ENCODE assay signal across 18 cellular contexts in the genomic region with DNA sequence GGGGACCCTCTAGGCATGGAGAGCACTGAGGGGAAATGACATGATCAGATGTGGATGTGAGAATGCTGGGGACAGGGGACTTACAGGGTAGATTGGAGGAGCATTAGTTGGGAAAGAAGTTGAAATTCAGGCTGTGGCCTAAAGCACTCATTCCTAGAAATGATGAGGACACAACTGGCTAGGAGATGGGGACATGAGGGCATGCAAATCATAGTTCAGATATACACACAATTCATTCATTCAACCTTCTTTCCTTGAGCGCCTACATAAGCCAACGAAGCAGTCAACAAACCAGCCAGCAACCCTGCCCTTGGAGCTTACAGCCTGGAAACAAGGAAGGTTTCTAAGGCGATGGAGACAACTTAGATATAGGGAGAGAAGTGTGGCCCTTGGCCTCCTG. TPM values are rescaled to one million over a fixed set of nuclear protein-coding genes. Genes with fewer than 3 reads are reported as not detected.
A peak's percentile ranks its signal among the peaks of the same experiment; 100 is the strongest.
DNase-seq lines count a peak whose midpoint lies in the region; ATAC-seq and TF ChIP-seq lines count a peak whose summit lies in the region.
"Had no signal": no experiment of that assay in that cellular context is flagged by ENCODE, and none has a peak within 500 bp of the region (broad histone marks: within the 10 kb centered on the region; RNA-seq: fewer than 3 reads in every experiment).

No MANE protein-coding gene starts in this region.

- H4K20me1 ChIP-seq in osteoblast (ENCODE audit: insufficient read depth, low read length): no peaks in the 10 kb centered on the region

- H3K27ac Mint-ChIP-seq in HFFc6: peak overlapping the region; percentile 1; the same call in 1 of the 2 replicates
- H3K27ac Mint-ChIP-seq: CD4-positive, alpha-beta memory T cell; GM23338 had no signal

- no peaks in the 10 kb centered on the region for H3K36me3 ChIP-seq in osteoblast (ENCODE audit: insufficient read depth, low read length)
- H3K36me3 ChIP-seq: HAP-1 had no signal

- H3K4me1 Mint-ChIP-seq in HFFc6 (ENCODE audit: low read depth): peaks cover 12% of the 10 kb centered on the region
- H3K4me1 Mint-ChIP-seq: CD4-positive, alpha-beta memory T cell had no signal

- DNase-seq in activated CD8-positive, alpha-beta memory T cell treated with anti-CD3 and anti-CD28 coated beads for 24 hours: peak; percentile 47
- no peak for DNase-seq in activated CD8-positive, alpha-beta memory T cell treated with anti-CD3 and anti-CD28 coated beads, Interleukin-2, amount 50 U/mL, for 4 hours
- DNase-seq in HFFc6 (no peak), osteoblast (ENCODE audit: insufficient read length, low spot score, missing footprints) (peak; percentile 73), AG08396 (ENCODE audit: low spot score) (no peak), NCI-H1417 treated with DMSO at 0.1 percent for 48 hours (lab: John Stamatoyannopoulos, UW) (no peak)
- DNase-seq: AML-193; C1 segment of cervical spinal cord; CD4-positive, alpha-beta memory T cell; DMS153; DMS79 treated with DMSO at 0.1 percent for 48 hours; EL had no signal

- no peak for ATAC-seq in HG02840 (IDR thresholded peaks at IDR 0.05; ENCODE audit: low FRiP score, unreplicated experiment)
- ATAC-seq: GM23338, HepG2 had no signal

- peaks cover 3% of the 10 kb centered on the region for H3K4me1 ChIP-seq in osteoblast (ENCODE audit: insufficient read depth, low read length)
- H3K4me1 ChIP-seq: HAP-1 had no signal

- peaks cover 36% of the 10 kb centered on the region for H3K27me3 Mint-ChIP-seq in HFFc6 (ENCODE audit: insufficient read depth)

- H3K9me3 ChIP-seq in osteoblast (ENCODE audit: low read depth, low read length): no peaks in the 10 kb centered on the region
- H3K9me3 ChIP-seq: HAP-1 had no signal

- no peak overlapping the region for H3K27ac ChIP-seq in osteoblast (ENCODE audit: low read depth, low read length)
- H3K27ac ChIP-seq: 22Rv1 had no signal

- H3K9me3 Mint-ChIP-seq in HFFc6: no peaks in the 10 kb centered on the region; the same call in 1 of the 2 replicates
- H3K9me3 Mint-ChIP-seq: CD4-positive, alpha-beta memory T cell; GM23338 had no signal

- no peak for TF ChIP-seq CTCF in HFFc6 (IDR thresholded peaks at IDR 0.05)
- TF ChIP-seq CTCF in osteoblast (IDR thresholded peaks at IDR 0.05; ENCODE audit: extremely low read depth, low read depth, low read length): no peak

- H3K79me2 ChIP-seq in osteoblast (ENCODE audit: insufficient read depth, low read length): no peaks in the 10 kb centered on the region

- no peak overlapping the region for H3K4me3 ChIP-seq in osteoblast (ENCODE audit: insufficient read depth, low read length)
- H3K4me3 ChIP-seq: GM23338, HAP-1 had no signal

- peaks cover 23% of the 10 kb centered on the region for H3K27me3 ChIP-seq in osteoblast (ENCODE audit: insufficient read depth, low read length)

- H3K4me2 ChIP-seq in osteoblast (ENCODE audit: insufficient read depth, low read length): no peak overlapping the region
- H3K4me2 ChIP-seq: GM23338 had no signal

- no peak overlapping the region for H2AFZ ChIP-seq in osteoblast (ENCODE audit: low read length)
- H2AFZ ChIP-seq: GM23338 had no signal

- no peaks in the 10 kb centered on the region for H3K36me3 Mint-ChIP-seq in HFFc6 (ENCODE audit: low read depth)
- H3K36me3 Mint-ChIP-seq: CD4-positive, alpha-beta memory T cell had no signal

- H3K4me3 Mint-ChIP-seq in HFFc6: no peak overlapping the region
- H3K4me3 Mint-ChIP-seq: CD4-positive, alpha-beta memory T cell; GM23338 had no signal

RNA-seq across cellular contexts. Expression of a gene that starts 14.2 kb away (rescaled TPM):
- 1 to 10 TPM in 5 of 6 experiments, under 1 TPM in 1; 0.76 to 3.2 (median 2.4) TPM for total RNA-seq in HFFc6 (2021; fragmentation: NEBNext Ultra II Directional; extraction: Animal tissue kit (Norgen Biotek cat#: 25700))
- total RNA-seq in osteoblast: 1.1 and 1.2 TPM in 2 replicates
- total RNA-seq: A673, GM23338, HepG2 had no signal

Comparison
In these comparisons a context has a peak if more than half of its experiments do, and no peak if none do; other contexts are left out.
1. DNase-seq: peak in activated CD8-positive, alpha-beta memory T cell treated with anti-CD3 and anti-CD28 coated beads for 24 hours (single experiment) and osteoblast (single experiment); none in activated CD8-positive, alpha-beta memory T cell treated with anti-CD3 and anti-CD28 coated beads, Interleukin-2, amount 50 U/mL, for 4 hours (single experiment), HFFc6 (single experiment), AG08396 (single experiment) and NCI-H1417 treated with DMSO at 0.1 percent for 48 hours (single experiment).